In the genomic region with DNA sequence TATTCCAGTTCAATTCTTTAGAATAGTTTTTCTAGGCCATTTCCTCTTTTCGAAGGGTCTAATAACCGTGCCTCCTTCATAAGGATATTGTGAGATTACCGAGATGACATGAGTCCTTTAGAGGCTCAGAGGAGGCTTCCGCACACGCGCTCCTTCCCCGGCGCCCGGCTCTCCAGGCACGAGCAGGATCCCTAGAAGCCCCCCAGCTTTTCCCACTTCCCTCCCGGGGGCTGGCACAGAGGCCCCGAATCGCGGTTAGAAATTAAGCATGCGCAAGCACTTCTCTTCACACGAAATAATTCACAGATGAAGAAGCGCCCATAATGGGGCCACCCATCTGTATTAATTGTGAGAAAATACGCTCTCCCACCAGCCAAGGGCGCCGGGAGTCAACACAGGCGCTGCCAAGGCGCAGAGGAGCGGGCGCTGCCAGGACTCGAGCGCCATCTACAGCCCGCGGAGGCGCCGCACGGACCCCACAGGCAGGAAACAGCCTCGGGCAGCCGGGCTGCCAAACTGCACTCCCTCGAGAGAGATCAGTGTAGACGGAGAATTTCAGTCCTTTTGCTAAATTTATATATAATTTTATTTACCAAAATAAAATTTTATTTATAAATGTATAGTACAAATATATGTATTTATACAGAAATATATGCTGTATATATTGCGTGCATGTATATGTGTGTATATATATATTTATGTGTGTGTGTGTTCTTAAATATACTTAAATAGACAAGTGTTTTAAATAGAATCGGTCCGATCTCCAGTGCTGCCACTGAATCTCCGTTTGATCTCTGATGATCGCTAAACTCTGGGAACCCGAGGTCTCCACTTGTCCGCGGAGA, we compare ENCODE assay signal across 8 cellular contexts.
DNase-seq lines count a peak whose midpoint lies in the region; ATAC-seq and TF ChIP-seq lines count a peak whose summit lies in the region.

No MANE protein-coding gene starts in this region.

- CTCF ChIA-PET in HEK293T (lab: Yijun Ruan, JAX), result interaction anchor here (0.5 to 0.6 kb wide), 2 partner anchors 180 to 256 kb away, joined by 3 read pairs; no protein-coding TSS in a partner anchor

- no peaks in the 10 kb centered on the region for H3K4me1 ChIP-seq in NT2/D1 (ENCODE audit: insufficient read depth, insufficient read length)

- H3K27me3 Mint-ChIP-seq in activated T-cell treated with anti-CD3 and anti-CD28 coated beads, Interleukin-2, amount 50 U/mL, for 4 hours (ENCODE audit: low read depth), result peaks cover 35% of the 10 kb centered on the region
- H3K27me3 Mint-ChIP-seq in nephron (ENCODE audit: low read depth), result peaks cover 14% of the 10 kb centered on the region
- peaks cover 47% of the 10 kb centered on the region for H3K27me3 Mint-ChIP-seq in stimulated activated naive CD8-positive, alpha-beta T cell treated with anti-CD3 and anti-CD28 coated beads, Interleukin-15, amount 100 ng/mL, for 72 hours

- peaks cover 3% of the 10 kb centered on the region for H3K4me1 Mint-ChIP-seq in activated T-cell treated with anti-CD3 and anti-CD28 coated beads, Interleukin-2, amount 50 U/mL, for 4 hours (ENCODE audit: low read depth)
- peaks cover 11% of the 10 kb centered on the region for H3K4me1 Mint-ChIP-seq in nephron
- H3K4me1 Mint-ChIP-seq in stimulated activated naive CD8-positive, alpha-beta T cell treated with anti-CD3 and anti-CD28 coated beads, Interleukin-15, amount 100 ng/mL, for 72 hours, result peaks cover 5% of the 10 kb centered on the region

- POLR2A ChIA-PET in HEK293T (lab: Yijun Ruan, JAX), result no interaction called here

- no peaks in the 10 kb centered on the region for H3K9me3 ChIP-seq in NT2/D1 (ENCODE audit: insufficient read depth, low read length)

- peak; percentile 87 for DNase-seq in COLO829 (ENCODE audit: low spot score)
- peak; percentile 81 for DNase-seq in HEK293T (ENCODE audit: extremely low spot score)
- peak; percentile 70 for DNase-seq in NT2/D1 (ENCODE audit: low read depth, low spot score)
- peak; percentile 44 for DNase-seq in activated T-cell treated with anti-CD3 and anti-CD28 coated beads, Interleukin-2, amount 50 U/mL, for 4 hours
- peak; percentile 40 for DNase-seq in fibroblast of gingiva (ENCODE audit: low read depth)
- DNase-seq in stimulated activated naive CD8-positive, alpha-beta T cell treated with anti-CD3 and anti-CD28 coated beads, Interleukin-15, amount 100 ng/mL, for 72 hours, result peak; percentile 74 to 78

- peak; percentile 88 to 96 (median 95) for TF ChIP-seq CTCF in nephron (IDR thresholded peaks at IDR 0.05; ENCODE audit: unreplicated experiment in 3 of 3)

- H3K9me3 Mint-ChIP-seq in activated T-cell treated with anti-CD3 and anti-CD28 coated beads, Interleukin-2, amount 50 U/mL, for 4 hours, result no peaks in the 10 kb centered on the region
- no peaks in the 10 kb centered on the region for H3K9me3 Mint-ChIP-seq in nephron
- no peaks in the 10 kb centered on the region for H3K9me3 Mint-ChIP-seq in stimulated activated naive CD8-positive, alpha-beta T cell treated with anti-CD3 and anti-CD28 coated beads, Interleukin-15, amount 100 ng/mL, for 72 hours

- no peak overlapping the region for H3K9ac ChIP-seq in NT2/D1 (ENCODE audit: insufficient read length, low read depth)

- peak overlapping the region; percentile 47 for H3K4me3 Mint-ChIP-seq in activated T-cell treated with anti-CD3 and anti-CD28 coated beads, Interleukin-2, amount 50 U/mL, for 4 hours
- peak overlapping the region in 2 of 3 experiments; percentile 36 to 62 for H3K4me3 Mint-ChIP-seq in nephron
- H3K4me3 Mint-ChIP-seq in stimulated activated naive CD8-positive, alpha-beta T cell treated with anti-CD3 and anti-CD28 coated beads, Interleukin-15, amount 100 ng/mL, for 72 hours, result peak overlapping the region; percentile 63 to 77

- no peaks in the 10 kb centered on the region for H3K36me3 ChIP-seq in NT2/D1 (ENCODE audit: insufficient read depth, insufficient read length, low read length)

- H3K27me3 ChIP-seq in NT2/D1 (ENCODE audit: insufficient read depth, insufficient read length), result no peaks in the 10 kb centered on the region

- no peak overlapping the region for H3K4me3 ChIP-seq in NT2/D1 (ENCODE audit: insufficient read length, low read depth)

- peak; percentile 91 to 97 for ATAC-seq in activated T-cell treated with anti-CD3 and anti-CD28 coated beads, Interleukin-2, amount 50 U/mL, for 4 hours
- peak; percentile 99 for ATAC-seq in stimulated activated naive CD8-positive, alpha-beta T cell treated with anti-CD3 and anti-CD28 coated beads, Interleukin-15, amount 100 ng/mL, for 72 hours
- no peak for ATAC-seq in GM21360 (IDR thresholded peaks at IDR 0.05; ENCODE audit: unreplicated experiment)

- H3K36me3 Mint-ChIP-seq in activated T-cell treated with anti-CD3 and anti-CD28 coated beads, Interleukin-2, amount 50 U/mL, for 4 hours (ENCODE audit: insufficient read depth), result no peaks in the 10 kb centered on the region
- H3K36me3 Mint-ChIP-seq in nephron (ENCODE audit: low read depth), result no peaks in the 10 kb centered on the region

- H3K27ac Mint-ChIP-seq in nephron, result no peak overlapping the region
- peak overlapping the region in 1 of 2 donors; percentile 59 for H3K27ac Mint-ChIP-seq in stimulated activated naive CD8-positive, alpha-beta T cell treated with anti-CD3 and anti-CD28 coated beads, Interleukin-15, amount 100 ng/mL, for 72 hours

TF ChIP-seq in HEK293T, 16 proteins besides CTCF, POLR2A, EP300 and RAD21:
- TF ChIP-seq SUZ12 (IDR thresholded peaks at IDR 0.05), result no peak
- no peak for TF ChIP-seq NFRKB (IDR thresholded peaks at IDR 0.05)
- no peak for TF ChIP-seq CTBP1 (IDR thresholded peaks at IDR 0.05; ENCODE audit: borderline replicate concordance)
- no peak for TF ChIP-seq FOXA1 (IDR thresholded peaks at IDR 0.05)
- TF ChIP-seq SP1 (IDR thresholded peaks at IDR 0.05), result no peak
- TF ChIP-seq L3MBTL2 (conservative IDR thresholded peaks at IDR 0.05), result no peak
- TF ChIP-seq HDGF (IDR thresholded peaks at IDR 0.05; ENCODE audit: borderline replicate concordance), result no peak
- no peak for TF ChIP-seq FOXK2 (IDR thresholded peaks at IDR 0.05)
- no peak for TF ChIP-seq FOXM1 (IDR thresholded peaks at IDR 0.05; ENCODE audit: borderline replicate concordance)
- TF ChIP-seq LEF1 (IDR thresholded peaks at IDR 0.05; ENCODE audit: borderline replicate concordance), result no peak
- TF ChIP-seq TARDBP (IDR thresholded peaks at IDR 0.05), result no peak
- no peak for TF ChIP-seq BHLHE40 (IDR thresholded peaks at IDR 0.05; ENCODE audit: borderline replicate concordance)
- TF ChIP-seq ARNT (IDR thresholded peaks at IDR 0.05), result no peak
